In genomic region chr12:124829708-124830304, GRCh38 we compare ENCODE assay signal across 1 cellular context.
TF ChIP-seq lines count a peak whose summit lies in the region.

No MANE protein-coding gene starts in this region.

TF ChIP-seq in HEK293, 187 proteins besides CTCF, POLR2A, EP300 and RAD21 (continued from another document):
- TF ChIP-seq, protein P1, sequence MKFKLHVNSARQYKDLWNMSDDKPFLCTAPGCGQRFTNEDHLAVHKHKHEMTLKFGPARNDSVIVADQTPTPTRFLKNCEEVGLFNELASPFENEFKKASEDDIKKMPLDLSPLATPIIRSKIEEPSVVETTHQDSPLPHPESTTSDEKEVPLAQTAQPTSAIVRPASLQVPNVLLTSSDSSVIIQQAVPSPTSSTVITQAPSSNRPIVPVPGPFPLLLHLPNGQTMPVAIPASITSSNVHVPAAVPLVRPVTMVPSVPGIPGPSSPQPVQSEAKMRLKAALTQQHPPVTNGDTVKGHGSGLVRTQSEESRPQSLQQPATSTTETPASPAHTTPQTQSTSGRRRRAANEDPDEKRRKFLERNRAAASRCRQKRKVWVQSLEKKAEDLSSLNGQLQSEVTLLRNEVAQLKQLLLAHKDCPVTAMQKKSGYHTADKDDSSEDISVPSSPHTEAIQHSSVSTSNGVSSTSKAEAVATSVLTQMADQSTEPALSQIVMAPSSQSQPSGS (tag by site-specific recombination; IDR thresholded peaks at IDR 0.05; ENCODE audit: low read depth), result no peak
- TF ChIP-seq SP7 (tag by site-specific recombination; IDR thresholded peaks at IDR 0.05), result no peak
- TF ChIP-seq ZNF549 (tag by site-specific recombination; IDR thresholded peaks at IDR 0.05), result no peak
- TF ChIP-seq ZNF214 (tag by site-specific recombination; IDR thresholded peaks at IDR 0.05; ENCODE audit: borderline replicate concordance), result no peak
- no peak for TF ChIP-seq RBAK (tag by site-specific recombination; IDR thresholded peaks at IDR 0.05)
- no peak for TF ChIP-seq ZNF155 (tag by site-specific recombination; IDR thresholded peaks at IDR 0.05)
- no peak for TF ChIP-seq IKZF3 (tag by site-specific recombination; IDR thresholded peaks at IDR 0.05)
- TF ChIP-seq, protein P2, sequence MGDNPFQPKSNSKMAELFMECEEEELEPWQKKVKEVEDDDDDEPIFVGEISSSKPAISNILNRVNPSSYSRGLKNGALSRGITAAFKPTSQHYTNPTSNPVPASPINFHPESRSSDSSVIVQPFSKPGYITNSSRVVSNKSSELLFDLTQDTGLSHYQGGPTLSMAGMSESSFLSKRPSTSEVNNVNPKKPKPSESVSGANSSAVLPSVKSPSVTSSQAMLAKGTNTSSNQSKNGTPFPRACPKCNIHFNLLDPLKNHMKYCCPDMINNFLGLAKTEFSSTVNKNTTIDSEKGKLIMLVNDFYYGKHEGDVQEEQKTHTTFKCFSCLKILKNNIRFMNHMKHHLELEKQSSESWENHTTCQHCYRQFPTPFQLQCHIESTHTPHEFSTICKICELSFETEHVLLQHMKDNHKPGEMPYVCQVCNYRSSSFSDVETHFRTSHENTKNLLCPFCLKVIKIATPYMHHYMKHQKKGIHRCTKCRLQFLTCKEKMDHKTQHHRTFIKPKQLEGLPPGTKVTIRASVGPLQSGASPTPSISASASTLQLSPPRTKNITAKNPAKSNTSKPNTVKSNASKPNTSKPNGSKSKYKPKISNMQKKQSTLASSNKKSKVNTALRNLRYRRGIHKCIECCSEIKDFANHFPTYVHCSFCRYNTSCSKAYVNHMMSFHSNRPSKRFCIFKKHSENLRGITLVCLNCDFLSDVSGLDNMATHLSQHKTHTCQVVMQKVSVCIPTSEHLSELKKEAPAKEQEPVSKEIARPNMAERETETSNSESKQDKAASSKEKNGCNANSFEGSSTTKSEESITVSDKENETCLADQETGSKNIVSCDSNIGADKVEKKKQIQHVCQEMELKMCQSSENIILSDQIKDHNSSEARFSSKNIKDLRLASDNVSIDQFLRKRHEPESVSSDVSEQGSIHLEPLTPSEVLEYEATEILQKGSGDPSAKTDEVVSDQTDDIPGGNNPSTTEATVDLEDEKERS (tag by site-specific recombination; IDR thresholded peaks at IDR 0.05), result 0 out of 2 replicates have a peak, but pooled peaks have one; percentile 57
- TF ChIP-seq, protein P3, sequence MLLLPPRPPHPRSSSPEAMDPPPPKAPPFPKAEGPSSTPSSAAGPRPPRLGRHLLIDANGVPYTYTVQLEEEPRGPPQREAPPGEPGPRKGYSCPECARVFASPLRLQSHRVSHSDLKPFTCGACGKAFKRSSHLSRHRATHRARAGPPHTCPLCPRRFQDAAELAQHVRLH (tag by site-specific recombination; IDR thresholded peaks at IDR 0.05), result peak; percentile 57; the same call in 1 of the 2 replicates
- TF ChIP-seq ZNF221 (tag by site-specific recombination; IDR thresholded peaks at IDR 0.05; ENCODE audit: borderline replicate concordance), result no peak
- TF ChIP-seq SETDB1 (IDR thresholded peaks at IDR 0.05; ENCODE audit: insufficient read length, low read length), result peak; percentile 46
- peak; percentile 99 for TF ChIP-seq ZNF184 (tag by site-specific recombination; IDR thresholded peaks at IDR 0.05)
- no peak for TF ChIP-seq ZNF664 (tag by site-specific recombination; IDR thresholded peaks at IDR 0.05)
- TF ChIP-seq MEIS1 (CRISPR knock-in tag; IDR thresholded peaks at IDR 0.05; ENCODE audit: borderline replicate concordance), result no peak
- no peak for TF ChIP-seq GLI2 (tag by site-specific recombination; IDR thresholded peaks at IDR 0.05; ENCODE audit: borderline replicate concordance, low read depth)
- no peak for TF ChIP-seq KLF16 (tag by site-specific recombination; IDR thresholded peaks at IDR 0.05)
- no peak for TF ChIP-seq MYNN (tag by site-specific recombination; IDR thresholded peaks at IDR 0.05; ENCODE audit: borderline replicate concordance)
